Comparison of ENCODE assay signal across 29 cellular contexts in genomic region chr7:150972746-150973145, GRCh38. TPM values are rescaled to one million over a fixed set of nuclear protein-coding genes. Genes with fewer than 3 reads are reported as not detected.
DNase-seq lines count a peak whose midpoint lies in the region; ATAC-seq, FAIRE-seq and TF ChIP-seq lines count a peak whose summit lies in the region.
"Had no signal": no experiment of that assay in that cellular context is flagged by ENCODE, and none has a peak within 500 bp of the region (broad histone marks: within the 10 kb centered on the region; RNA-seq: fewer than 3 reads in every experiment).

No MANE protein-coding gene starts in this region.

- no peak overlapping the region for H3K9ac ChIP-seq in rectal smooth muscle tissue (ENCODE audit: low read length)

- POLR2A ChIA-PET in T-cell (lab: Charles Lee): no interaction called here

- H3K27me3 Mint-ChIP-seq in CD4-positive, CD25-positive, alpha-beta regulatory T cell: peaks cover 10% of the 10 kb centered on the region
- H3K27me3 Mint-ChIP-seq in T-cell: peaks cover 8 to 18% of the 10 kb centered on the region in 2 donors

- no peaks in the 10 kb centered on the region for H3K36me3 Mint-ChIP-seq in CD4-positive, CD25-positive, alpha-beta regulatory T cell
- no peaks in the 10 kb centered on the region for H3K36me3 Mint-ChIP-seq in T-cell
- H3K36me3 Mint-ChIP-seq: activated CD4-positive, alpha-beta memory T cell treated with anti-CD3 and anti-CD28 coated beads for 36 hours; activated naive CD8-positive, alpha-beta T cell had no signal

- H3K4me1 Mint-ChIP-seq in CD4-positive, CD25-positive, alpha-beta regulatory T cell: peaks cover 0 to 72% (median 22%) of the 10 kb centered on the region in 4 donors
- H3K4me1 Mint-ChIP-seq in T-cell: peaks cover 41 to 60% (median 48%) of the 10 kb centered on the region in 3 donors

- no peak for ATAC-seq in CD4-positive, CD25-positive, alpha-beta regulatory T cell (ENCODE audit: low read depth in 2 of 2)
- no peak for ATAC-seq in T-cell (replicated peaks in 1 of 4)
- ATAC-seq: left colon; stimulated activated naive CD8-positive, alpha-beta T cell treated with anti-CD3 and anti-CD28 coated beads, Interleukin-15, Interleukin-2, amounts not matched to agents 100 U/mL and 50 U/mL, for 24 hours had no signal

- peak overlapping the region in 2 of 4 donors; percentile 58 to 95 for H3K4me3 Mint-ChIP-seq in CD4-positive, CD25-positive, alpha-beta regulatory T cell
- peak overlapping the region in 1 of 3 donors; percentile 84 for H3K4me3 Mint-ChIP-seq in T-cell

- no peak overlapping the region for H3K27ac ChIP-seq in CD4-positive, CD25-positive, alpha-beta regulatory T cell (ENCODE audit: insufficient read depth, low read length, poor library complexity, severe bottlenecking)
- peak overlapping the region; percentile 96 for H3K27ac ChIP-seq in left ventricle myocardium inferior (replicated peaks)
- H3K27ac ChIP-seq in rectal smooth muscle tissue (ENCODE audit: low read depth, low read length): peak overlapping the region; percentile 93
- H3K27ac ChIP-seq: A549, pancreas, RWPE1 had no signal

- DNase-seq in CD4-positive, CD25-positive, alpha-beta regulatory T cell: no peak
- no peak for DNase-seq in T-cell
- DNase-seq in left ventricle myocardium inferior: no peak
- no peak for DNase-seq in NCI-H187 (lab: John Stamatoyannopoulos, UW)
- DNase-seq in GM20000 (ENCODE audit: low spot score): no peak
- DNase-seq in RCC 7860 (ENCODE audit: low spot score): no peak
- no peak for DNase-seq in T-helper 1 cell
- DNase-seq: activated B cell treated with CpG ODN at 0.5 μM for 24 hours; activated CD4-positive, alpha-beta memory T cell treated with anti-CD3 and anti-CD28 coated beads for 36 hours; activated CD8-positive, alpha-beta memory T cell treated with anti-CD3 and anti-CD28 coated beads, Interleukin-2, amount 50 U/mL, for 48 hours; aorta; EL; H9; Karpas-422; mesendoderm; MV-4-11; stimulated activated naive CD8-positive, alpha-beta T cell treated with anti-CD3 and anti-CD28 coated beads, Interleukin-15, Interleukin-2, amounts not matched to agents 100 U/mL and 50 U/mL, for 24 hours; trophoblast cell had no signal

- TF ChIP-seq CTCF in left ventricle myocardium inferior (IDR thresholded peaks at IDR 0.05; ENCODE audit: borderline replicate concordance): no peak
- TF ChIP-seq CTCF in GM20000 (IDR thresholded peaks at IDR 0.05; ENCODE audit: extremely low read depth, missing control alignments): no peak

- H3K36me3 ChIP-seq in CD4-positive, CD25-positive, alpha-beta regulatory T cell (ENCODE audit: control insufficient read depth, insufficient read depth, low read length): no peaks in the 10 kb centered on the region
- H3K36me3 ChIP-seq in left ventricle myocardium inferior: no peaks in the 10 kb centered on the region
- H3K36me3 ChIP-seq in rectal smooth muscle tissue (ENCODE audit: control insufficient read depth, insufficient read depth, low read length): no peaks in the 10 kb centered on the region
- H3K36me3 ChIP-seq: pancreas had no signal

- FAIRE-seq in RCC 7860 (lab: Jason Lieb, UNC): no peak
- FAIRE-seq: A549, GM12892, pancreas had no signal

- no peak overlapping the region for H3K4me3 ChIP-seq in CD4-positive, CD25-positive, alpha-beta regulatory T cell (ENCODE audit: low read depth, low read length)
- H3K4me3 ChIP-seq in left ventricle myocardium inferior (no peak overlapping the region), rectal smooth muscle tissue (ENCODE audit: low read length) (no peak overlapping the region)
- H3K4me3 ChIP-seq: A549, pancreas had no signal

- H3K4me1 ChIP-seq in CD4-positive, CD25-positive, alpha-beta regulatory T cell (ENCODE audit: control insufficient read depth, insufficient read depth, low read length, poor library complexity, severe bottlenecking): peaks cover 43% of the 10 kb centered on the region
- peaks cover 91% of the 10 kb centered on the region for H3K4me1 ChIP-seq in left ventricle myocardium inferior
- peaks cover 72% of the 10 kb centered on the region for H3K4me1 ChIP-seq in rectal smooth muscle tissue (ENCODE audit: control insufficient read depth, insufficient read depth, low read length)
- H3K4me1 ChIP-seq: pancreas had no signal

- peaks cover 7% of the 10 kb centered on the region for H3K27me3 ChIP-seq in CD4-positive, CD25-positive, alpha-beta regulatory T cell (ENCODE audit: control insufficient read depth, insufficient read depth, low read length)
- H3K27me3 ChIP-seq in left ventricle myocardium inferior (ENCODE audit: low read depth) (peaks cover 84% of the 10 kb centered on the region), rectal smooth muscle tissue (ENCODE audit: control insufficient read depth, insufficient read depth, low read length) (peaks cover 8% of the 10 kb centered on the region)
- H3K27me3 ChIP-seq: BE2C had no signal

- CTCF ChIA-PET in T-cell (lab: Charles Lee): interaction anchor here in 1 of 2 donors (1.3 kb wide), 1 partner anchor 10 kb away, joined by 3 read pairs; no protein-coding TSS in a partner anchor

- peak overlapping the region; percentile 70 to 90 (median 87) for H3K27ac Mint-ChIP-seq in CD4-positive, CD25-positive, alpha-beta regulatory T cell
- H3K27ac Mint-ChIP-seq in T-cell: peak overlapping the region; percentile 88 to 91
- H3K27ac Mint-ChIP-seq: activated B cell treated with CpG ODN at 0.5 μM for 24 hours; activated CD4-positive, alpha-beta memory T cell treated with anti-CD3 and anti-CD28 coated beads for 36 hours; activated naive CD8-positive, alpha-beta T cell; activated T-helper 2 cell treated with anti-CD3 and anti-CD28 coated beads, Interferon-gamma antibody, Interleukin-2, Interleukin-4, amounts not matched to agents 10 μg/mL and 5 μg/mL and 100 μg/mL, durations not matched to agents 14 hours and 24 hours and 36 hours; H9 had no signal

- H3K9me3 ChIP-seq in CD4-positive, CD25-positive, alpha-beta regulatory T cell (ENCODE audit: control insufficient read depth in 2 of 2, low read length in 2 of 2): no peaks in the 10 kb centered on the region
- H3K9me3 ChIP-seq in left ventricle myocardium inferior (replicated peaks): no peaks in the 10 kb centered on the region
- H3K9me3 ChIP-seq: A549, BE2C, pancreas had no signal

- intact Hi-C loops in left ventricle myocardium inferior (cut with micrococcal nuclease): no loop called here

- peaks cover 0 to 1% (median 0%) of the 10 kb centered on the region in 7 donors for H3K9me3 Mint-ChIP-seq in CD4-positive, CD25-positive, alpha-beta regulatory T cell
- H3K9me3 Mint-ChIP-seq in T-cell: no peaks in the 10 kb centered on the region
- H3K9me3 Mint-ChIP-seq: activated B cell treated with CpG ODN at 0.5 μM for 24 hours; activated CD4-positive, alpha-beta memory T cell treated with anti-CD3 and anti-CD28 coated beads for 36 hours; activated T-helper 2 cell treated with anti-CD3 and anti-CD28 coated beads, Interferon-gamma antibody, Interleukin-2, Interleukin-4, amounts not matched to agents 10 μg/mL and 5 μg/mL and 100 μg/mL, durations not matched to agents 14 hours and 24 hours and 36 hours; central memory CD8-positive, alpha-beta T cell; H9 had no signal

RNA-seq across cellular contexts. Expression of gene KCNH2, which starts 5.4 kb away (rescaled TPM):
- 3.5 TPM for total RNA-seq in CD4-positive, CD25-positive, alpha-beta regulatory T cell
- polyA plus RNA-seq in CD4-positive, CD25-positive, alpha-beta regulatory T cell: 1 to 10 TPM in 3 of 4 donors, under 1 TPM in 1; 0.83 to 2.8 (median 1.5) TPM
- 1 to 10 TPM; 2.9 to 4.6 (median 3.0) TPM for total RNA-seq in T-cell
- total RNA-seq in left ventricle myocardium inferior: 94.1 TPM
- total RNA-seq: dermis microvascular lymphatic vessel endothelial cell had no signal

RNA-seq across cellular contexts. Expression of gene NOS3, which starts 18.1 kb away (rescaled TPM):
- 10.7 TPM for total RNA-seq in CD4-positive, CD25-positive, alpha-beta regulatory T cell
- 1 to 10 TPM; 3.2 to 8.8 (median 7.1) TPM for polyA plus RNA-seq in CD4-positive, CD25-positive, alpha-beta regulatory T cell
- 10 to 100 TPM in 1 of 5 donors, 1 to 10 TPM in 4; 4.8 to 10.1 (median 5.0) TPM for total RNA-seq in T-cell
- total RNA-seq in left ventricle myocardium inferior: 12.6 TPM

RNA-seq across cellular contexts. Expression of gene ATG9B, which starts 51.5 kb away (rescaled TPM):
- total RNA-seq in CD4-positive, CD25-positive, alpha-beta regulatory T cell: 21.2 TPM
- 10 to 100 TPM; 18.6 to 38.7 (median 36.2) TPM for polyA plus RNA-seq in CD4-positive, CD25-positive, alpha-beta regulatory T cell
- total RNA-seq in T-cell (10 to 100 TPM; 24.0 to 37.0 (median 31.8) TPM), left ventricle myocardium inferior (not detected)
- polyA plus RNA-seq: aorta had no signal

RNA-seq across cellular contexts. Expression of gene ABCB8, which starts 55.5 kb away (rescaled TPM):
- total RNA-seq in CD4-positive, CD25-positive, alpha-beta regulatory T cell: 61.4 TPM
- 10 to 100 TPM; 16.9 to 20.6 (median 18.6) TPM for polyA plus RNA-seq in CD4-positive, CD25-positive, alpha-beta regulatory T cell
- total RNA-seq in T-cell: 10 to 100 TPM; 72.4 to 83.0 (median 74.8) TPM
- 28.3 TPM for total RNA-seq in left ventricle myocardium inferior

Comparison
In these comparisons a context has a peak if more than half of its experiments do, and no peak if none do; other contexts are left out.
1. RNA of gene KCNH2, which starts 5.4 kb away (total RNA-seq): 94.1 TPM in left ventricle myocardium inferior (single experiment); 3.5 TPM in CD4-positive, CD25-positive, alpha-beta regulatory T cell (single experiment) and 2.9 to 4.6 TPM in T-cell; every median in the first group is over 10 times any median in the second.
2. RNA of gene ATG9B, which starts 51.5 kb away (total RNA-seq): 24.0 to 37.0 TPM in T-cell and 21.2 TPM in CD4-positive, CD25-positive, alpha-beta regulatory T cell (single experiment); not detected in left ventricle myocardium inferior (single experiment); every median in the first group is over 10 times any median in the second.